10 cellular contexts compared by ENCODE assay signal in the genomic region with DNA sequence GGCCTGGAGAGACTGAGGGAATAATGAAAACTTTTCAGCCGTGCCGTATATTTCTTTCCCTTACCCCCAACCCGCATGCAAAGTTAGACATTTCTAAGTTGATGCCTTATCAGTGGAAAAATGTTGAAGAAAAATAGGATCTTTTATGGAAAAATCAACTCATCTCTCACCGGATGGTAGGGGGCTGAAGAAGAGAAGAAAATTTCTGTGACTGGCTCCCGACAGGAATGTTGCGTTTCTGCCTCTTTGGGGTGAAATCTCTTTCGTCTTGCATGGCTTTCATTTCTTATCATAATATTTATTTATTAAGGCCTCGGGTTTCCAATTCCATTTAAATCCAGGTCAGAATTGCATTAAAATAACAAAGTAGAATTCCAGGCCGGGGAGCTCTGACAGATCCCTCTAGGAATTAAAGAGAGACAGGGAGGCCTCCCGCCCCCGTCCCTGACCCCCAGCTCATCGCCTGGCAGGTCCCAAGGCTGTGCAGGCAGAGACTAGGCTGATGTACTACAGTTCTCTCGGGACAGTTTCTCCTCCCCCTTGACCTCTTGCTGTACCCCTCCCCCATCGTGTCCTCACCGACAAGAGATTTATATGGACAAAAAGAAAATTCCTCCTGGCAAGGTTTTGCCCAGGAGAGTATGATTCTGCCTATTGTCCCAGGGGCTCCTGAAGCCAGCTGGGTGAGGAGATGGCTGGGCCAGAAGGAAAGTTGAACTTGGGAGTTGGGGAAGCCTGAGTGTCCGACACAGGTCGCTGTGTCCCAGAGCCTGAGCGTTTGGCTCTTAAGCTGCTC. TPM values are rescaled to one million over a fixed set of nuclear protein-coding genes. Genes with fewer than 3 reads are reported as not detected.
A peak's percentile ranks its signal among the peaks of the same experiment; 100 is the strongest.
DNase-seq lines count a peak whose midpoint lies in the region; ATAC-seq and TF ChIP-seq lines count a peak whose summit lies in the region.
"Had no signal": no experiment of that assay in that cellular context is flagged by ENCODE, and none has a peak within 500 bp of the region (broad histone marks: within the 10 kb centered on the region; RNA-seq: fewer than 3 reads in every experiment).

No MANE protein-coding gene starts in this region.

- no peaks in the 10 kb centered on the region for H3K9me3 ChIP-seq in Caco-2
- H3K9me3 ChIP-seq in T-helper 17 cell (ENCODE audit: control insufficient read depth, low read length, poor library complexity, severe bottlenecking), result no peaks in the 10 kb centered on the region

- H3K27ac Mint-ChIP-seq in Caco-2 (ENCODE audit: unreplicated experiment), result no peak overlapping the region
- no peak overlapping the region for H3K27ac Mint-ChIP-seq in T-helper 17 cell

- H3K4me3 ChIP-seq in Caco-2 (ENCODE audit: low read depth, low read length), result peak overlapping the region; percentile 50; the same call in 1 of the 2 replicates

- no peak for TF ChIP-seq CTCF in Caco-2 (IDR thresholded peaks at IDR 0.05; ENCODE audit: insufficient read depth in 1 of 2, low read depth in 1 of 2, low read length in 1 of 2, severe bottlenecking in 1 of 2, unreplicated experiment in 1 of 2)

- peak overlapping the region; percentile 71 for H3K4me3 Mint-ChIP-seq in Caco-2 (ENCODE audit: unreplicated experiment)
- H3K4me3 Mint-ChIP-seq in T-helper 17 cell, result peak overlapping the region; percentile 43

- no peaks in the 10 kb centered on the region for H3K27me3 ChIP-seq in Caco-2 (replicated peaks; ENCODE audit: control insufficient read depth, insufficient read depth, low read length)

- in situ Hi-C loops in ACHN (cut with HindIII; ENCODE audit: low pct_ligation_motif_present, low pct_unique_long_range_greater_than_20kb, low sequenced_read_pairs), result no loop called here

- no peak for TF ChIP-seq POLR2A in GM18505 (IDR thresholded peaks at IDR 0.05; ENCODE audit: borderline replicate concordance, extremely low read depth, insufficient read depth, insufficient read length)

- H3K9me3 Mint-ChIP-seq in Caco-2 (ENCODE audit: unreplicated experiment), result no peaks in the 10 kb centered on the region

- H3K4me1 Mint-ChIP-seq in Caco-2 (ENCODE audit: low read depth, unreplicated experiment) (peaks cover 28% of the 10 kb centered on the region), T-helper 17 cell (peaks cover 8% of the 10 kb centered on the region)

- H3K36me3 Mint-ChIP-seq in Caco-2 (ENCODE audit: insufficient read depth, unreplicated experiment) (no peaks in the 10 kb centered on the region), T-helper 17 cell (ENCODE audit: low read depth) (peaks cover 10% of the 10 kb centered on the region)

- CTCF ChIA-PET in Caco-2 (lab: Charles Lee), result interaction anchor here (0.6 to 1.3 kb wide), 3 partner anchors 10 to 776 kb away, joined by 3 to 6 read pairs (median 5); no protein-coding TSS in a partner anchor

- DNase-seq in Caco-2 (no peak), T-helper 17 cell (no peak), left ventricle myocardium superior (no peak), posterior vena cava (ENCODE audit: low spot score) (peak; percentile 63), AG20443 (ENCODE audit: low spot score) (no peak), ACHN (no peak)
- no peak for DNase-seq in effector CD4-positive, alpha-beta T cell
- DNase-seq: NCI-H2171, retina had no signal

- ATAC-seq in T-helper 17 cell (no peak), left ventricle myocardium superior (peak; percentile 57), GM18505 (IDR thresholded peaks at IDR 0.05; ENCODE audit: unreplicated experiment) (no peak)

- intact Hi-C loops in Caco-2 (cut with micrococcal nuclease; ENCODE audit: unreplicated experiment), result loop anchor here (5.0 kb wide), 1 partner anchor 433 kb away; no protein-coding TSS in a partner anchor
- intact Hi-C loops in left ventricle myocardium superior (cut with micrococcal nuclease), result no loop called here
- intact Hi-C loops in posterior vena cava (cut with DNase I), result no loop called here

- peaks cover 11% of the 10 kb centered on the region for H3K4me1 ChIP-seq in Caco-2

- no peaks in the 10 kb centered on the region for H3K36me3 ChIP-seq in Caco-2 (ENCODE audit: control insufficient read depth, insufficient read depth, low read length)

- H3K27me3 Mint-ChIP-seq in Caco-2 (ENCODE audit: insufficient read depth, unreplicated experiment), result no peaks in the 10 kb centered on the region
- H3K27me3 Mint-ChIP-seq in T-helper 17 cell, result peaks cover 76% of the 10 kb centered on the region

- BruUV-seq in Caco-2 (replicated peaks; lab: Mats Ljungman, UMichigan), result TSS peak; percentile 19

- POLR2A ChIA-PET in Caco-2 (lab: Charles Lee), result no interaction called here

RNA-seq across cellular contexts. Expression of a gene that starts 1.3 kb away (rescaled TPM):
- total RNA-seq in Caco-2 (2022), result 1.3 and 1.5 TPM in 2 replicates
- total RNA-seq in T-helper 17 cell, result not detected
- 3.5 TPM for total RNA-seq in left ventricle myocardium superior
- 10 to 100 TPM; 15.2 to 50.1 TPM for total RNA-seq in posterior vena cava

RNA-seq across cellular contexts. Expression of a gene that starts 44.5 kb away (rescaled TPM):
- total RNA-seq in Caco-2 (2022), result 22.7 and 24.6 TPM in 2 replicates
- total RNA-seq in T-helper 17 cell, result 10 to 100 TPM; 50.0 to 60.8 TPM
- 44.1 TPM for total RNA-seq in left ventricle myocardium superior
- total RNA-seq in posterior vena cava, result 10 to 100 TPM; 23.1 to 29.6 TPM
